In genomic region chr3:13046569-13047279, GRCh38 we compare ENCODE assay signal across 10 cellular contexts. TPM values are rescaled to one million over a fixed set of nuclear protein-coding genes. Genes with fewer than 3 reads are reported as not detected.
DNase-seq lines count a peak whose midpoint lies in the region; ATAC-seq, FAIRE-seq and TF ChIP-seq lines count a peak whose summit lies in the region.
"Had no signal": no experiment of that assay in that cellular context is flagged by ENCODE, and none has a peak within 500 bp of the region (broad histone marks: within the 10 kb centered on the region; RNA-seq: fewer than 3 reads in every experiment).

No MANE protein-coding gene starts in this region.

- FAIRE-seq in D721Med (lab: Jason Lieb, UNC), result no peak

- H3K27ac ChIP-seq in dorsolateral prefrontal cortex, result peak overlapping the region in 51 of 59 donors; percentile 4 to 88 (median 69)
- no peak overlapping the region for H3K27ac ChIP-seq in PC-9

- peak; percentile 60 for DNase-seq in GM13976 (ENCODE audit: low spot score)
- peak; percentile 46 for DNase-seq in GM20000 (ENCODE audit: low spot score)
- DNase-seq in dorsolateral prefrontal cortex, result no peak
- DNase-seq in PC-9, result no peak
- DNase-seq in D721Med (ENCODE audit: insufficient read length, low spot score), result no peak
- no peak for DNase-seq in ACHN
- DNase-seq: NCI-H2227 treated with DMSO at 0.1 percent for 48 hours had no signal

- no peaks in the 10 kb centered on the region for H3K9me3 ChIP-seq in PC-9 (ENCODE audit: insufficient read depth, low read depth)

- no peaks in the 10 kb centered on the region for H3F3A ChIP-seq in PC-9 (ENCODE audit: insufficient read depth, low read depth)

- intact Hi-C loops in dorsolateral prefrontal cortex (cut with DNase I), result no loop called here
- intact Hi-C loops in PC-9 (cut with micrococcal nuclease; ENCODE audit: unreplicated experiment), result no loop called here

- TF ChIP-seq CTCF in GM13976 (IDR thresholded peaks at IDR 0.05; ENCODE audit: borderline replicate concordance, control extremely low read depth, extremely low read depth, insufficient read depth, missing control alignments), result no peak
- no peak for TF ChIP-seq CTCF in GM20000 (IDR thresholded peaks at IDR 0.05; ENCODE audit: extremely low read depth, missing control alignments)
- TF ChIP-seq CTCF in dorsolateral prefrontal cortex (IDR thresholded peaks at IDR 0.05 in 54 of 56, conservative IDR thresholded peaks at IDR 0.05 in 2 of 56; ENCODE audit: low read depth in 1 of 56, partially characterized antibody in 56 of 56), result no peak
- no peak for TF ChIP-seq CTCF in PC-9 (conservative IDR thresholded peaks at IDR 0.05)
- no peak for TF ChIP-seq CTCF in D721Med (IDR thresholded peaks at IDR 0.05; ENCODE audit: insufficient read depth, missing control alignments)

- BruUV-seq in PC-9 (replicated peaks; lab: Mats Ljungman, UMichigan), result no TSS peak

- H3K9me2 ChIP-seq in PC-9 (ENCODE audit: insufficient read depth), result no peaks in the 10 kb centered on the region

- no peaks in the 10 kb centered on the region for H3K36me3 ChIP-seq in PC-9 (ENCODE audit: low read depth)

- peaks cover 10% of the 10 kb centered on the region for H3K4me1 ChIP-seq in PC-9 (replicated peaks; ENCODE audit: insufficient read depth)

- POLR2A ChIA-PET in PC-9 (lab: Charles Lee; ENCODE audit: unreplicated experiment), result no interaction called here

- peaks cover 3% of the 10 kb centered on the region; the same call in 1 of the 2 replicates for H4K20me1 ChIP-seq in PC-9 (ENCODE audit: insufficient read depth)

- H3K4me3 ChIP-seq in dorsolateral prefrontal cortex, result no peak overlapping the region
- no peak overlapping the region for H3K4me3 ChIP-seq in PC-9
- H3K4me3 ChIP-seq: lung had no signal

- H3K79me2 ChIP-seq in PC-9 (ENCODE audit: low read depth), result no peaks in the 10 kb centered on the region

- ATAC-seq in HG03135 (IDR thresholded peaks at IDR 0.05; ENCODE audit: unreplicated experiment), result peak; percentile 23
- no peak for ATAC-seq in activated CD4-positive, CD25-positive, alpha-beta regulatory T cell treated with anti-CD3 and anti-CD28 coated beads, Interleukin-2, amount 50 U/mL, for 24 hours

- no peak overlapping the region for H2AFZ ChIP-seq in PC-9

- H3K4me2 ChIP-seq in PC-9, result no peak overlapping the region

- CTCF ChIA-PET in PC-9 (lab: Charles Lee), result no interaction called here

- in situ Hi-C loops in GM13976 (cut with MboI; ENCODE audit: low sequenced_read_pairs, unreplicated experiment) (no loop called here), ACHN (cut with HindIII; ENCODE audit: low pct_ligation_motif_present, low pct_unique_long_range_greater_than_20kb, low sequenced_read_pairs) (no loop called here)

- H3K27me3 ChIP-seq in dorsolateral prefrontal cortex (no peaks in the 10 kb centered on the region), PC-9 (ENCODE audit: insufficient read depth, low read depth) (no peaks in the 10 kb centered on the region)

RNA-seq across cellular contexts. Expression of gene IQSEC1, which starts 26.5 kb away (rescaled TPM):
- total RNA-seq in dorsolateral prefrontal cortex, result 100 to 1,000 TPM; 128 to 330 (median 245) TPM
- total RNA-seq in PC-9 (2021), result 30.1 and 30.7 TPM in 2 replicates

Comparison
In these comparisons a context has a peak if more than half of its experiments do, and no peak if none do; other contexts are left out.
1. DNase-seq: peak in GM13976 (single experiment) and GM20000 (single experiment); none in dorsolateral prefrontal cortex (0 of 10), PC-9 (0 of 2), D721Med (single experiment) and ACHN (single experiment).